In genomic region chr1:202210969-202211368, GRCh38 we compare ENCODE assay signal across 30 cellular contexts. TPM values are rescaled to one million over a fixed set of nuclear protein-coding genes. Genes with fewer than 3 reads are reported as not detected.
"Had no signal": no experiment of that assay in that cellular context is flagged by ENCODE, and none has a peak within 500 bp of the region (broad histone marks: within the 10 kb centered on the region; RNA-seq: fewer than 3 reads in every experiment).

No MANE protein-coding gene starts in this region.

- H3K4me3 Mint-ChIP-seq: nephron; neural progenitor cell; stimulated activated effector memory CD8-positive, alpha-beta T cell treated with anti-CD3 and anti-CD28 coated beads, Interleukin-12 subunit alpha, Interleukin-12 subunit beta, amount 100 ng/mL, for 72 hours; stimulated activated naive B cell treated with anti-CD40 and anti-IgM and Interleukin-4, amounts not matched to agents 10 μg/mL and 1 μg/mL and 100 μg/mL, for 72 hours; stimulated activated naive CD8-positive, alpha-beta T cell treated with anti-CD3 and anti-CD28 coated beads, Interleukin-15, Interleukin-2, amounts not matched to agents 100 ng/mL and 50 ng/mL, for 24 hours had no signal

- H3K4me1 ChIP-seq: parathyroid adenoma, psoas muscle, right lobe of liver had no signal

- H2AFZ ChIP-seq: neural progenitor cell, parathyroid adenoma had no signal

- H3K79me2 ChIP-seq: parathyroid adenoma had no signal

- H3K9me3 Mint-ChIP-seq: nephron; neural progenitor cell; stimulated activated effector memory CD8-positive, alpha-beta T cell treated with anti-CD3 and anti-CD28 coated beads, Interleukin-12 subunit alpha, Interleukin-12 subunit beta, amount 100 ng/mL, for 72 hours; stimulated activated naive B cell treated with anti-CD40 and anti-IgM and Interleukin-4, amounts not matched to agents 10 μg/mL and 1 μg/mL and 100 μg/mL, for 72 hours; stimulated activated naive CD8-positive, alpha-beta T cell treated with anti-CD3 and anti-CD28 coated beads, Interleukin-15, Interleukin-2, amounts not matched to agents 100 ng/mL and 50 ng/mL, for 24 hours had no signal

- ATAC-seq: psoas muscle; right cardiac atrium; right lobe of liver; stimulated activated naive B cell treated with anti-CD40 and anti-IgM and Interleukin-4, amounts not matched to agents 10 μg/mL and 1 μg/mL and 100 μg/mL, for 72 hours had no signal

- H3K9me3 ChIP-seq: ovary, psoas muscle, right lobe of liver, sigmoid colon, stomach, thoracic aorta, thyroid gland, tibial nerve, upper lobe of left lung, vagina had no signal

- H3K36me3 ChIP-seq: neural progenitor cell, ovary, right lobe of liver, sigmoid colon, stomach, thoracic aorta, thyroid gland, tibial nerve, upper lobe of left lung, vagina had no signal

- H3K27me3 ChIP-seq: ovary, thyroid gland, vagina had no signal

- H3K4me3 ChIP-seq: neural progenitor cell, ovary, psoas muscle, right lobe of liver, sigmoid colon, stomach, thoracic aorta, thyroid gland, tibial nerve, upper lobe of left lung, vagina had no signal

- H3K27ac Mint-ChIP-seq: nephron; neural progenitor cell; progenitor cell of endocrine pancreas; stimulated activated effector memory CD8-positive, alpha-beta T cell treated with anti-CD3 and anti-CD28 coated beads, Interleukin-12 subunit alpha, Interleukin-12 subunit beta, amount 100 ng/mL, for 72 hours; stimulated activated naive B cell treated with anti-CD40 and anti-IgM and Interleukin-4, amounts not matched to agents 10 μg/mL and 1 μg/mL and 100 μg/mL, for 72 hours; stimulated activated naive CD8-positive, alpha-beta T cell treated with anti-CD3 and anti-CD28 coated beads, Interleukin-15, Interleukin-2, amounts not matched to agents 100 ng/mL and 50 ng/mL, for 24 hours had no signal

- H3K27ac ChIP-seq: neural progenitor cell, ovary, parathyroid adenoma, psoas muscle, right lobe of liver, sigmoid colon, stomach, thyroid gland, tibial nerve, upper lobe of left lung, vagina had no signal

- FAIRE-seq: small intestine, urothelium cell line had no signal

- H3K4me2 ChIP-seq: neural progenitor cell had no signal

- H3K9ac ChIP-seq: neural progenitor cell, parathyroid adenoma had no signal

- H3K36me3 Mint-ChIP-seq: neural progenitor cell; stimulated activated effector memory CD8-positive, alpha-beta T cell treated with anti-CD3 and anti-CD28 coated beads, Interleukin-12 subunit alpha, Interleukin-12 subunit beta, amount 100 ng/mL, for 72 hours; stimulated activated naive B cell treated with anti-CD40 and anti-IgM and Interleukin-4, amounts not matched to agents 10 μg/mL and 1 μg/mL and 100 μg/mL, for 72 hours had no signal

- DNase-seq: occipital lobe; ovary; psoas muscle; right cardiac atrium; right lobe of liver; sigmoid colon; small intestine; stimulated activated CD4-positive, alpha-beta T cell treated with anti-CD3 and anti-CD28 coated beads, Interleukin-15, amount 100 ng/mL, for 24 hours; stimulated activated CD4-positive, alpha-beta T cell treated with anti-CD3 and anti-CD28 coated beads, Interleukin-2, amount 100 ng/mL, for 24 hours; stimulated activated CD4-positive, alpha-beta T cell treated with anti-CD3 and anti-CD28 coated beads, Interleukin-2, amount 100 ng/mL, for 48 hours; stimulated activated CD4-positive, alpha-beta T cell treated with anti-CD3 and anti-CD28 coated beads, Interleukin-4, amount 100 ng/mL, for 24 hours; stimulated activated naive B cell treated with anti-CD40 and anti-IgM and Interleukin-4, amounts not matched to agents 10 μg/mL and 1 μg/mL and 100 μg/mL, for 72 hours; stimulated activated naive CD4-positive, alpha-beta T cell treated with Interleukin-2 at 50 U/mL for 16 hours; stomach; upper lobe of left lung had no signal

RNA-seq across cellular contexts. Expression of gene LGR6, which starts 17.4 kb away (rescaled TPM):
- total RNA-seq: osteoblast, subcutaneous adipose tissue had no signal
- polyA plus RNA-seq: neural cell had no signal

RNA-seq across cellular contexts. Expression of gene PTPN7, which starts 50.6 kb away (rescaled TPM):
- total RNA-seq: osteoblast, progenitor cell of endocrine pancreas, renal cortical epithelial cell had no signal
